In the genomic region with DNA sequence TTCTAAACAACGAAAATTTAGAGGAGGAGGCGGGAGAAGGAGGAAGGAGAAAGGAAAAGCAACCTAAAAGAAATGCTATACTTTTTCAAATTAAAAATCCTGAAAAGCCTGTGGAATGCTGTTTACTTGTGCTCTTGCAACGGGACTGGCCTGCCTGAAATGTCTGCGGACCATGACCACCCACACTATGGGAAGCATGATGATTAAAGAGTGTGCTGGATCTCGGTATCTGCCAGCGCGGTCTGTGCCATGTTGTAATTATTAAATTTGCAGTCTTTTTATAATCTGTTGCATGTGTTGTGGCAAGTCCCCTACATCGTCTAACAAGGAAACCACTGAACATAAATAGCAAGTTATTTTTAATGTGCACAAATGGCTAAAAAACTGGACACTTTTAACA, we compare ENCODE assay signal across 18 cellular contexts.
A peak's percentile ranks its signal among the peaks of the same experiment; 100 is the strongest.
DNase-seq lines count a peak whose midpoint lies in the region; ATAC-seq, FAIRE-seq and TF ChIP-seq lines count a peak whose summit lies in the region.
"Had no signal": no experiment of that assay in that cellular context is flagged by ENCODE, and none has a peak within 500 bp of the region (broad histone marks: within the 10 kb centered on the region; RNA-seq: fewer than 3 reads in every experiment).

No MANE protein-coding gene starts in this region.

- H3K27me3 ChIP-seq in SJSA1 (replicated peaks) (no peaks in the 10 kb centered on the region), thyroid gland (no peaks in the 10 kb centered on the region)
- H3K27me3 ChIP-seq: dorsolateral prefrontal cortex, esophagus squamous epithelium had no signal

- H3K4me1 ChIP-seq in SJSA1 (replicated peaks) (peaks cover 36% of the 10 kb centered on the region), thyroid gland (peaks cover 20 to 35% of the 10 kb centered on the region in 2 donors)
- H3K4me1 ChIP-seq: prostate gland had no signal

- H3K4me3 ChIP-seq in SJSA1 (peak overlapping the region; percentile 17), fibroblast of mammary gland (ENCODE audit: control insufficient read depth, low read depth, low read length) (no peak overlapping the region), thyroid gland (replicated peaks in 1 of 3) (no peak overlapping the region)
- H3K4me3 ChIP-seq: esophagus squamous epithelium, PC-9, prostate gland had no signal

- no peaks in the 10 kb centered on the region for H3K4me1 Mint-ChIP-seq in activated CD4-positive, alpha-beta memory T cell treated with anti-CD3 and anti-CD28 coated beads, Interleukin-2, amount 10 ng/mL, durations not matched to agents 7 days and 5 days
- H3K4me1 Mint-ChIP-seq: T-cell had no signal

- no peak overlapping the region for H3K27ac Mint-ChIP-seq in activated CD4-positive, alpha-beta memory T cell treated with anti-CD3 and anti-CD28 coated beads, Interleukin-2, amount 10 ng/mL, durations not matched to agents 7 days and 5 days
- H3K27ac Mint-ChIP-seq: T-cell had no signal

- POLR2A ChIA-PET in activated CD4-positive, alpha-beta memory T cell treated with anti-CD3 and anti-CD28 coated beads, Interleukin-2, amount 10 ng/mL, durations not matched to agents 7 days and 5 days (lab: Charles Lee): no interaction called here

- H3K36me3 ChIP-seq in SJSA1 (no peaks in the 10 kb centered on the region), thyroid gland (no peaks in the 10 kb centered on the region)
- H3K36me3 ChIP-seq: esophagus squamous epithelium, prostate gland, WERI-Rb-1 had no signal

- ATAC-seq in GM21576 (IDR thresholded peaks at IDR 0.05; ENCODE audit: unreplicated experiment): no peak
- ATAC-seq: T-cell had no signal

- H3K36me3 Mint-ChIP-seq in activated CD4-positive, alpha-beta memory T cell treated with anti-CD3 and anti-CD28 coated beads, Interleukin-2, amount 10 ng/mL, durations not matched to agents 7 days and 5 days (ENCODE audit: low read depth): peaks cover 3% of the 10 kb centered on the region

- intact Hi-C loops in thyroid gland (cut with DNase I): no loop called here

- H3K9me3 Mint-ChIP-seq in activated CD4-positive, alpha-beta memory T cell treated with anti-CD3 and anti-CD28 coated beads, Interleukin-2, amount 10 ng/mL, durations not matched to agents 7 days and 5 days: no peaks in the 10 kb centered on the region
- H3K9me3 Mint-ChIP-seq: T-cell had no signal

- H3K27me3 Mint-ChIP-seq in activated CD4-positive, alpha-beta memory T cell treated with anti-CD3 and anti-CD28 coated beads, Interleukin-2, amount 10 ng/mL, durations not matched to agents 7 days and 5 days: no peaks in the 10 kb centered on the region
- H3K27me3 Mint-ChIP-seq: T-cell had no signal

- H3K9me3 ChIP-seq in SJSA1 (replicated peaks): no peaks in the 10 kb centered on the region
- no peaks in the 10 kb centered on the region for H3K9me3 ChIP-seq in thyroid gland
- H3K9me3 ChIP-seq: esophagus squamous epithelium, prostate gland had no signal

- H3K27ac ChIP-seq in SJSA1 (peak overlapping the region; percentile 69), thyroid gland (no peak overlapping the region)
- H3K27ac ChIP-seq: dorsolateral prefrontal cortex, esophagus squamous epithelium, PC-9, prostate gland, WERI-Rb-1 had no signal

- no peak overlapping the region for H3K4me3 Mint-ChIP-seq in activated CD4-positive, alpha-beta memory T cell treated with anti-CD3 and anti-CD28 coated beads, Interleukin-2, amount 10 ng/mL, durations not matched to agents 7 days and 5 days
- H3K4me3 Mint-ChIP-seq: T-cell had no signal

- no peak for DNase-seq in D721Med (ENCODE audit: insufficient read length, low spot score)
- DNase-seq in SJSA1 (ENCODE audit: low read depth in 1 of 2, low spot score in 2 of 2): peak; percentile 72
- peak; percentile 19 for DNase-seq in fibroblast of mammary gland (ENCODE audit: low read depth)
- DNase-seq in thyroid gland: peak; percentile 58 to 63
- DNase-seq in SKM-1 treated with dmso at 0.1 percent for 144 hours (lab: John Stamatoyannopoulos, UW; ENCODE audit: unreplicated experiment): no peak
- no peak for DNase-seq in activated CD4-positive, alpha-beta memory T cell treated with anti-CD3 and anti-CD28 coated beads, Interleukin-2, amount 10 ng/mL, durations not matched to agents 7 days and 5 days
- DNase-seq: activated gamma-delta T cell treated with Interleukin-2 at 50 U/mL for 16 hours, dorsolateral prefrontal cortex, esophagus squamous epithelium, MV-4-11, NCI-H2081 treated with DMSO at 0.1 percent for 48 hours, NCI-H526, PC-9, T-cell, WERI-Rb-1 had no signal

- FAIRE-seq in D721Med (lab: Jason Lieb, UNC): peak; percentile 80
- FAIRE-seq: GM12892 had no signal

- WGBS in thyroid gland, 2 donors: 58 to 61% methylated on average over 8 of the region's 8 CpGs

- TF ChIP-seq POLR2A in thyroid gland (IDR thresholded peaks at IDR 0.05): no peak

- no peak for TF ChIP-seq CTCF in D721Med (IDR thresholded peaks at IDR 0.05; ENCODE audit: insufficient read depth, missing control alignments)
- no peak for TF ChIP-seq CTCF in fibroblast of mammary gland (conservative IDR thresholded peaks at IDR 0.05; ENCODE audit: control insufficient read depth, insufficient read depth, low read depth, low read length)
- TF ChIP-seq CTCF in thyroid gland (IDR thresholded peaks at IDR 0.05): no peak

- CTCF ChIA-PET in activated CD4-positive, alpha-beta memory T cell treated with anti-CD3 and anti-CD28 coated beads, Interleukin-2, amount 10 ng/mL, durations not matched to agents 7 days and 5 days (lab: Charles Lee): interaction anchor here (0.6 kb wide), 1 partner anchor 536 kb away, joined by 3 read pairs; no protein-coding TSS in a partner anchor

Comparison
In these comparisons a context has a peak if more than half of its experiments do, and no peak if none do; other contexts are left out.
1. DNase-seq: peak in SJSA1 (2 of 2), fibroblast of mammary gland (single experiment) and thyroid gland (2 of 2); none in D721Med (single experiment), SKM-1 treated with dmso at 0.1 percent for 144 hours (single experiment) and activated CD4-positive, alpha-beta memory T cell treated with anti-CD3 and anti-CD28 coated beads, Interleukin-2, amount 10 ng/mL, durations not matched to agents 7 days and 5 days (single experiment).